In genomic region chr4:163911891-163912290, GRCh38 we compare ENCODE assay signal across 1 cellular context.
TF ChIP-seq lines count a peak whose summit lies in the region.

No MANE protein-coding gene starts in this region.

TF ChIP-seq in WTC11, 78 proteins besides CTCF, POLR2A, EP300 and RAD21 (continued from another document):
- TF ChIP-seq ZNF512 (CRISPR knock-in tag; IDR thresholded peaks at IDR 0.05; ENCODE audit: borderline replicate concordance): no peak
- no peak for TF ChIP-seq MXD4 (CRISPR knock-in tag; IDR thresholded peaks at IDR 0.05; ENCODE audit: borderline replicate concordance)
